Comparison of ENCODE assay signal across 8 cellular contexts in genomic region chr11:11789735-11790369, GRCh38. TPM values are rescaled to one million over a fixed set of nuclear protein-coding genes. Genes with fewer than 3 reads are reported as not detected.
DNase-seq lines count a peak whose midpoint lies in the region; ATAC-seq, FAIRE-seq and TF ChIP-seq lines count a peak whose summit lies in the region.

No MANE protein-coding gene starts in this region.

- no peaks in the 10 kb centered on the region for H3K9me3 ChIP-seq in PC-3 (ENCODE audit: low read length)

- FAIRE-seq in A204.1 (lab: Jason Lieb, UNC) (peak; percentile 80), G401.6 (lab: Jason Lieb, UNC) (peak; percentile 84), H54 (lab: Jason Lieb, UNC) (no peak)

- H3K4me3 ChIP-seq in PC-3 (ENCODE audit: low read length) = no peak overlapping the region
- no peak overlapping the region for H3K4me3 ChIP-seq in fibroblast of villous mesenchyme (ENCODE audit: low read depth, low read length)

- no peak overlapping the region for H3K9ac ChIP-seq in PC-3 (ENCODE audit: low read length)

- ATAC-seq in PC-3 (peak; percentile 47; the same call in 1 of the 2 replicates), HG03135 (IDR thresholded peaks at IDR 0.05; ENCODE audit: unreplicated experiment) (no peak), GM18498 (IDR thresholded peaks at IDR 0.05; ENCODE audit: unreplicated experiment) (no peak)

- CTCF ChIA-PET in PC-3 (lab: Charles Lee) = no interaction called here

- BruUV-seq in PC-3 (replicated peaks; lab: Mats Ljungman, UMichigan) = no TSS peak

- H3K27me3 ChIP-seq in PC-3 (ENCODE audit: low read length) = no peaks in the 10 kb centered on the region

- H3K36me3 ChIP-seq in PC-3 (ENCODE audit: low read depth, low read length) = no peaks in the 10 kb centered on the region

- H2AFZ ChIP-seq in PC-3 (ENCODE audit: low read length) = 0 out of 2 replicates have a peak overlapping the region, but pooled peaks have one; percentile 34

- intact Hi-C loops in PC-3 (cut with micrococcal nuclease) = loop anchor here (2.0 to 10.0 kb wide), 2 partner anchors 135 to 255 kb away; no protein-coding TSS in a partner anchor

- H4K20me1 ChIP-seq in PC-3 (ENCODE audit: low read length) = no peaks in the 10 kb centered on the region

- no peaks in the 10 kb centered on the region for H3K4me1 ChIP-seq in PC-3 (ENCODE audit: insufficient read depth, low read length)

- POLR2A ChIA-PET in PC-3 (lab: Charles Lee; ENCODE audit: unreplicated experiment) = no interaction called here

- TF ChIP-seq CTCF in PC-3 (conservative IDR thresholded peaks at IDR 0.05; ENCODE audit: low read depth, low read length) (peak; percentile 81), fibroblast of villous mesenchyme (IDR thresholded peaks at IDR 0.05; ENCODE audit: insufficient read depth, low read depth, low read length) (peak; percentile 73)

- no peak for TF ChIP-seq POLR2A in H54 (IDR thresholded peaks at IDR 0.05; ENCODE audit: low read depth, low read length)

- H3K9me2 ChIP-seq in PC-3 (replicated peaks; ENCODE audit: low read length) = no peaks in the 10 kb centered on the region

- DNase-seq in PC-3 (peak; percentile 44), fibroblast of villous mesenchyme (ENCODE audit: low read depth) (no peak), H54 (ENCODE audit: insufficient read length, low spot score) (no peak), activated gamma-delta T cell treated with Interleukin-2 at 50 U/mL for 16 hours (no peak)

- no peaks in the 10 kb centered on the region for H3K79me2 ChIP-seq in PC-3 (ENCODE audit: low read length)

- no peaks in the 10 kb centered on the region for H3F3A ChIP-seq in PC-3 (ENCODE audit: low read length, unreplicated experiment)

- H3K27ac ChIP-seq in PC-3 (ENCODE audit: low read length) = no peak overlapping the region

- H3K4me2 ChIP-seq in PC-3 (ENCODE audit: low read length) = peak overlapping the region; percentile 40

RNA-seq across cellular contexts. Expression of gene USP47, which starts 51.9 kb away (rescaled TPM):
- total RNA-seq in PC-3 (2014; rRNA removed) (33.5 and 45.2 TPM in 2 replicates), fibroblast of villous mesenchyme (93.4 and 116 TPM in 2 replicates)
